8 cellular contexts compared by ENCODE assay signal in genomic region chr17:75848523-75849303, GRCh38. TPM values are rescaled to one million over a fixed set of nuclear protein-coding genes. Genes with fewer than 3 reads are reported as not detected.
DNase-seq lines count a peak whose midpoint lies in the region; ATAC-seq and TF ChIP-seq lines count a peak whose summit lies in the region.

No MANE protein-coding gene starts in this region.

- H3K79me2 ChIP-seq in PC-3 (ENCODE audit: low read length): peaks cover 18% of the 10 kb centered on the region

- H3K27me3 ChIP-seq in HAP-1 (ENCODE audit: low read depth) (no peaks in the 10 kb centered on the region), PC-3 (ENCODE audit: low read length) (no peaks in the 10 kb centered on the region), gastroesophageal sphincter (no peaks in the 10 kb centered on the region)

- no peaks in the 10 kb centered on the region for H3K9me3 Mint-ChIP-seq in activated T-helper 1 cell treated with anti-CD3 and anti-CD28 coated beads, Interleukin-12 subunit alpha, Interleukin-12 subunit beta, Interleukin-2, Interleukin-4 antibody, amounts not matched to agents 30 ng/mL and 10 ng/mL and 1 ng/mL, durations not matched to agents 14 hours and 24 hours and 36 hours

- peak overlapping the region; percentile 34 for H3K27ac Mint-ChIP-seq in activated T-helper 1 cell treated with anti-CD3 and anti-CD28 coated beads, Interleukin-12 subunit alpha, Interleukin-12 subunit beta, Interleukin-2, Interleukin-4 antibody, amounts not matched to agents 30 ng/mL and 10 ng/mL and 1 ng/mL, durations not matched to agents 14 hours and 24 hours and 36 hours

- H3K4me1 Mint-ChIP-seq in activated T-helper 1 cell treated with anti-CD3 and anti-CD28 coated beads, Interleukin-12 subunit alpha, Interleukin-12 subunit beta, Interleukin-2, Interleukin-4 antibody, amounts not matched to agents 30 ng/mL and 10 ng/mL and 1 ng/mL, durations not matched to agents 14 hours and 24 hours and 36 hours (ENCODE audit: low read depth): peaks cover 21% of the 10 kb centered on the region

- H3F3A ChIP-seq in PC-3 (ENCODE audit: low read length, unreplicated experiment): peaks cover 5% of the 10 kb centered on the region

- no peak overlapping the region for H3K4me2 ChIP-seq in PC-3 (ENCODE audit: low read length)

- TF ChIP-seq EP300 in gastroesophageal sphincter (IDR thresholded peaks at IDR 0.05): no peak

- peaks cover 32% of the 10 kb centered on the region for H3K36me3 ChIP-seq in HAP-1 (replicated peaks)
- peaks cover 31% of the 10 kb centered on the region; the same call in 1 of the 2 replicates for H3K36me3 ChIP-seq in PC-3 (ENCODE audit: low read depth, low read length)
- H3K36me3 ChIP-seq in gastroesophageal sphincter: peaks cover 0 to 83% of the 10 kb centered on the region in 2 donors

- H3K27me3 Mint-ChIP-seq in activated T-helper 1 cell treated with anti-CD3 and anti-CD28 coated beads, Interleukin-12 subunit alpha, Interleukin-12 subunit beta, Interleukin-2, Interleukin-4 antibody, amounts not matched to agents 30 ng/mL and 10 ng/mL and 1 ng/mL, durations not matched to agents 14 hours and 24 hours and 36 hours (ENCODE audit: insufficient read depth): no peaks in the 10 kb centered on the region

- in situ Hi-C loops in ACHN (cut with HindIII; ENCODE audit: low pct_ligation_motif_present, low pct_unique_long_range_greater_than_20kb, low sequenced_read_pairs) (no loop called here), HAP-1 (cut with MboI; ENCODE audit: low sequenced_read_pairs) (no loop called here)

- H3K36me3 Mint-ChIP-seq in activated T-helper 1 cell treated with anti-CD3 and anti-CD28 coated beads, Interleukin-12 subunit alpha, Interleukin-12 subunit beta, Interleukin-2, Interleukin-4 antibody, amounts not matched to agents 30 ng/mL and 10 ng/mL and 1 ng/mL, durations not matched to agents 14 hours and 24 hours and 36 hours (ENCODE audit: low read depth): peaks cover 25% of the 10 kb centered on the region

- TF ChIP-seq POLR2A in gastroesophageal sphincter (IDR thresholded peaks at IDR 0.05): no peak

- POLR2A ChIA-PET in PC-3 (lab: Charles Lee; ENCODE audit: unreplicated experiment): interaction anchor here (0.6 kb wide), 1 partner anchor 69 kb away, joined by 5 read pairs; no protein-coding TSS in a partner anchor

- H3K4me3 ChIP-seq in HAP-1 (no peak overlapping the region), PC-3 (ENCODE audit: low read length) (no peak overlapping the region), gastroesophageal sphincter (no peak overlapping the region)

- BruUV-seq in PC-3 (replicated peaks; lab: Mats Ljungman, UMichigan): no TSS peak

- peak; percentile 96 for TF ChIP-seq CTCF in PC-3 (conservative IDR thresholded peaks at IDR 0.05; ENCODE audit: low read depth, low read length)
- peak in 3 of 4 experiments; percentile 58 to 69 (median 64) for TF ChIP-seq CTCF in gastroesophageal sphincter (IDR thresholded peaks at IDR 0.05)

- no peaks in the 10 kb centered on the region for H3K9me3 ChIP-seq in HAP-1
- H3K9me3 ChIP-seq in PC-3 (ENCODE audit: low read length): no peaks in the 10 kb centered on the region
- no peaks in the 10 kb centered on the region for H3K9me3 ChIP-seq in gastroesophageal sphincter

- ATAC-seq in PC-3: no peak
- peak; percentile 66 for ATAC-seq in gastroesophageal sphincter
- no peak for ATAC-seq in GM18861 (IDR thresholded peaks at IDR 0.05; ENCODE audit: unreplicated experiment)

- CTCF ChIA-PET in PC-3 (lab: Charles Lee): interaction anchor here (1.0 kb wide), 2 partner anchors 19 to 20 kb away, joined by 3 to 4 read pairs; no protein-coding TSS in a partner anchor

- no peak overlapping the region for H2AFZ ChIP-seq in PC-3 (ENCODE audit: low read length)

- 22 to 57% methylated on average over 1 to 7 of the region's 16 CpGs for WGBS in gastroesophageal sphincter (ENCODE audit: low coverage in 1 of 2), 2 donors

- H4K20me1 ChIP-seq in PC-3 (ENCODE audit: low read length): no peaks in the 10 kb centered on the region

- H3K27ac ChIP-seq in PC-3 (ENCODE audit: low read length) (no peak overlapping the region), gastroesophageal sphincter (peak overlapping the region in 3 of 4 donors; percentile 75 to 77 (median 75))

- H3K9ac ChIP-seq in PC-3 (ENCODE audit: low read length): no peak overlapping the region

- peaks cover 6% of the 10 kb centered on the region for H3K4me1 ChIP-seq in HAP-1
- H3K4me1 ChIP-seq in PC-3 (ENCODE audit: insufficient read depth, low read length): peaks cover 45% of the 10 kb centered on the region
- H3K4me1 ChIP-seq in gastroesophageal sphincter: peaks cover 0 to 96% (median 31%) of the 10 kb centered on the region in 3 donors

- H3K4me3 Mint-ChIP-seq in activated T-helper 1 cell treated with anti-CD3 and anti-CD28 coated beads, Interleukin-12 subunit alpha, Interleukin-12 subunit beta, Interleukin-2, Interleukin-4 antibody, amounts not matched to agents 30 ng/mL and 10 ng/mL and 1 ng/mL, durations not matched to agents 14 hours and 24 hours and 36 hours: no peak overlapping the region

- peak; percentile 62 for DNase-seq in ACHN
- peak; percentile 34 to 90 for DNase-seq in HAP-1 (ENCODE audit: low spot score in 2 of 2)
- peak; percentile 85 for DNase-seq in PC-3
- DNase-seq in activated T-helper 1 cell treated with anti-CD3 and anti-CD28 coated beads, Interleukin-12 subunit alpha, Interleukin-12 subunit beta, Interleukin-2, Interleukin-4 antibody, amounts not matched to agents 30 ng/mL and 10 ng/mL and 1 ng/mL, durations not matched to agents 14 hours and 24 hours and 36 hours (ENCODE audit: low spot score): peak; percentile 64
- DNase-seq in posterior cingulate gyrus: peak; percentile 58 to 95 (median 70)
- DNase-seq in ureter (ENCODE audit: low spot score): peak; percentile 82

- intact Hi-C loops in PC-3 (cut with micrococcal nuclease): loop anchor here (5.0 kb wide), 1 partner anchor 76 kb away; no protein-coding TSS in a partner anchor
- intact Hi-C loops in activated T-helper 1 cell treated with anti-CD3 and anti-CD28 coated beads, Interleukin-12 subunit alpha, Interleukin-12 subunit beta, Interleukin-2, Interleukin-4 antibody, amounts not matched to agents 30 ng/mL and 10 ng/mL and 1 ng/mL, durations not matched to agents 14 hours and 24 hours and 36 hours (cut with micrococcal nuclease): loop anchor here (2.0 kb wide), 1 partner anchor 84 kb away; the partner anchor contains the start of gene GALK1
- intact Hi-C loops in posterior cingulate gyrus (cut with DNase I): no loop called here

- no peaks in the 10 kb centered on the region for H3K9me2 ChIP-seq in PC-3 (replicated peaks; ENCODE audit: low read length)

RNA-seq across cellular contexts. Expression of gene UNC13D, which starts 4.5 kb away (rescaled TPM):
- total RNA-seq in PC-3 (2014; rRNA removed): 43.9 and 53.8 TPM in 2 replicates
- total RNA-seq in activated T-helper 1 cell treated with anti-CD3 and anti-CD28 coated beads, Interleukin-12 subunit alpha, Interleukin-12 subunit beta, Interleukin-2, Interleukin-4 antibody, amounts not matched to agents 30 ng/mL and 10 ng/mL and 1 ng/mL, durations not matched to agents 14 hours and 24 hours and 36 hours: 185 and 186 TPM in 2 replicates
- 10 to 100 TPM in 1 of 4 donors, 1 to 10 TPM in 3; 2.6 to 10.8 (median 5.6) TPM for total RNA-seq in gastroesophageal sphincter
- 75.3 TPM for total RNA-seq in ureter

RNA-seq across cellular contexts. Expression of gene WBP2, which starts 6.4 kb away (rescaled TPM):
- 49.7 and 51.8 TPM in 2 replicates for total RNA-seq in PC-3 (2014; rRNA removed)
- 68.8 and 74.4 TPM in 2 replicates for total RNA-seq in activated T-helper 1 cell treated with anti-CD3 and anti-CD28 coated beads, Interleukin-12 subunit alpha, Interleukin-12 subunit beta, Interleukin-2, Interleukin-4 antibody, amounts not matched to agents 30 ng/mL and 10 ng/mL and 1 ng/mL, durations not matched to agents 14 hours and 24 hours and 36 hours
- total RNA-seq in gastroesophageal sphincter: 10 to 100 TPM; 50.0 to 83.9 (median 57.6) TPM
- total RNA-seq in ureter: 104 TPM

RNA-seq across cellular contexts. Expression of gene TRIM47, which starts 29.7 kb away (rescaled TPM):
- total RNA-seq in PC-3 (2014; rRNA removed) (73.7 and 109 TPM in 2 replicates), gastroesophageal sphincter (100 to 1,000 TPM in 1 of 4 donors, 10 to 100 TPM in 3; 21.0 to 146 (median 40.8) TPM), ureter (44.9 TPM)
- 30.5 and 32.7 TPM in 2 replicates for total RNA-seq in activated T-helper 1 cell treated with anti-CD3 and anti-CD28 coated beads, Interleukin-12 subunit alpha, Interleukin-12 subunit beta, Interleukin-2, Interleukin-4 antibody, amounts not matched to agents 30 ng/mL and 10 ng/mL and 1 ng/mL, durations not matched to agents 14 hours and 24 hours and 36 hours

RNA-seq across cellular contexts. Expression of gene TRIM65, which starts 48.0 kb away (rescaled TPM):
- total RNA-seq in PC-3 (2014; rRNA removed) (32.3 and 48.9 TPM in 2 replicates), gastroesophageal sphincter (10 to 100 TPM; 18.7 to 34.4 (median 31.2) TPM), ureter (16.2 TPM)
- 45.0 and 53.7 TPM in 2 replicates for total RNA-seq in activated T-helper 1 cell treated with anti-CD3 and anti-CD28 coated beads, Interleukin-12 subunit alpha, Interleukin-12 subunit beta, Interleukin-2, Interleukin-4 antibody, amounts not matched to agents 30 ng/mL and 10 ng/mL and 1 ng/mL, durations not matched to agents 14 hours and 24 hours and 36 hours

RNA-seq across cellular contexts. Expression of gene MRPL38, which starts 56.0 kb away (rescaled TPM):
- total RNA-seq in PC-3 (2014; rRNA removed): 74.5 and 124 TPM in 2 replicates
- 151 and 160 TPM in 2 replicates for total RNA-seq in activated T-helper 1 cell treated with anti-CD3 and anti-CD28 coated beads, Interleukin-12 subunit alpha, Interleukin-12 subunit beta, Interleukin-2, Interleukin-4 antibody, amounts not matched to agents 30 ng/mL and 10 ng/mL and 1 ng/mL, durations not matched to agents 14 hours and 24 hours and 36 hours
- 10 to 100 TPM; 18.4 to 69.6 (median 44.3) TPM for total RNA-seq in gastroesophageal sphincter
- 101 TPM for total RNA-seq in ureter
